In the genomic region with DNA sequence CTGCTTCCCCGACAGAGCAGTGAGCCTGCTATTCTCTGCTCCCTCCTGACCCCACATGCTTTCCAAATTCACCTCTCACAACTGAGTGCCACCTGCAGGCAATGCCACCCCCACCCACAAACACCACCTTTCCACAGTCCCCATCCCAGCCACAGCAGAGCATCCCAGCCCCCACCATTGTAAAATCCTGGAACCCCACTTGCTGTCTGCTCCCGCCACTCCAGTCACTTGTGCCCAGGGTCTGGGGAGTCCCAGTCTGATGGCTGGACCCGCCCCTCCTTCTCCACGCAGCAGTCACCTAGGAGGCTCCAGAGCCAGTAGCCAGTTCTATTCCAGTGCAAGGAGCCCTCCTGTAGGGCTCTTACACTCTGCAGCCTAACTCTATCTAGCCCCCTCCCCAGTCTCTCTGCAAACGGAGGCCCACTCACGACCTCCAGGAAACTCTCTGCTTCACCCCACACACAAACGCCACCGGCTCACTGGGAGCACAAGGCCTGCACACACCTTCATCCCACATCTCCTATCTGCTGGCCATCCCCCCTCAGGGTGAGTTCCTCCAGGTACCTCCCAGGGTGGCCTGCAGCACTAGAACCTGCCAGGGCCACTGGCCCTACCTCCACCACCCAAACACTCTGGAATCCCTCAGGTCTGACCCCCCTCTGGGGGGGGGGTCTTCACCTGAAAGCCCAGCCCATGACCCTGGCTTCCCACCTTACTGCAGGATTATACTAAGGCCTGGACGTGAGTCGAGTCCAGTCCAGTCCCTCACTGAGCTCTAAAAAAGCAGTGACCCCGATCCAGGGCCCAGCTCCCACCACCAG, we compare ENCODE assay signal across 8 cellular contexts. TPM values are rescaled to one million over a fixed set of nuclear protein-coding genes. Genes with fewer than 3 reads are reported as not detected.
A peak's percentile ranks its signal among the peaks of the same experiment; 100 is the strongest.
DNase-seq lines count a peak whose midpoint lies in the region; ATAC-seq and TF ChIP-seq lines count a peak whose summit lies in the region.

No MANE protein-coding gene starts in this region.

- no peak overlapping the region for H2BK12ac ChIP-seq in trophoblast cell (ENCODE audit: low read length)

- peaks cover 56% of the 10 kb centered on the region for H3K4me1 ChIP-seq in DND-41 (ENCODE audit: insufficient read depth, low read length)
- H3K4me1 ChIP-seq in PC-9 (replicated peaks; ENCODE audit: insufficient read depth): peaks cover 49% of the 10 kb centered on the region
- peaks cover 48 to 86% (median 57%) of the 10 kb centered on the region in 3 donors for H3K4me1 ChIP-seq in esophagus squamous epithelium
- peaks cover 38 to 51% of the 10 kb centered on the region in 2 experiments for H3K4me1 ChIP-seq in trophoblast cell (ENCODE audit: control insufficient read depth in 1 of 2, insufficient read depth in 2 of 2, low read length in 2 of 2)

- H3K23ac ChIP-seq in trophoblast cell (ENCODE audit: low read length): no peak overlapping the region

- DNase-seq in DND-41 (peak; percentile 4), PC-9 (no peak), esophagus squamous epithelium (lab: John Stamatoyannopoulos, UW) (no peak), trophoblast cell (peak in 1 of 2 donors; percentile 18), NCI-H1436 treated with DMSO at 0.1 percent for 48 hours (lab: John Stamatoyannopoulos, UW) (no peak), ecto neural progenitor cell (ENCODE audit: low spot score) (no peak)

- H4K8ac ChIP-seq in trophoblast cell (ENCODE audit: low read depth, low read length): no peak overlapping the region

- H4K91ac ChIP-seq in trophoblast cell (ENCODE audit: low read depth, low read length): no peak overlapping the region

- no peak overlapping the region for H4K12ac ChIP-seq in trophoblast cell (ENCODE audit: low read depth, low read length)

- ATAC-seq in DND-41 (ENCODE audit: insufficient read depth, low read depth): no peak
- no peak for ATAC-seq in GM21447 (IDR thresholded peaks at IDR 0.05; ENCODE audit: unreplicated experiment)
- no peak for ATAC-seq in GM18867 (IDR thresholded peaks at IDR 0.05; ENCODE audit: unreplicated experiment)

- intact Hi-C loops in PC-9 (cut with micrococcal nuclease; ENCODE audit: unreplicated experiment): loop anchor here (5.0 kb wide), 1 partner anchor 86 kb away; no protein-coding TSS in a partner anchor
- intact Hi-C loops in esophagus squamous epithelium (cut with DNase I): no loop called here

- H3K4me3 ChIP-seq in DND-41 (ENCODE audit: low read depth in 1 of 2, low read length in 2 of 2) (peak overlapping the region; percentile 82 to 91), PC-9 (peak overlapping the region; percentile 96), esophagus squamous epithelium (peak overlapping the region; percentile 63 to 92 (median 78)), trophoblast cell (ENCODE audit: low read depth, low read length) (peak overlapping the region; percentile 85)

- H2AK5ac ChIP-seq in trophoblast cell (ENCODE audit: low read length): peak overlapping the region; percentile 84

- BruUV-seq in PC-9 (replicated peaks; lab: Mats Ljungman, UMichigan): no TSS peak

- peaks cover 37% of the 10 kb centered on the region for H3K79me1 ChIP-seq in trophoblast cell (ENCODE audit: low read length)

- TF ChIP-seq POLR2A in esophagus squamous epithelium (IDR thresholded peaks at IDR 0.05): no peak

- peak overlapping the region; percentile 2 for H3K18ac ChIP-seq in trophoblast cell (ENCODE audit: low read length)

- H4K20me1 ChIP-seq in DND-41 (ENCODE audit: insufficient read depth, low read length) (peaks cover 56% of the 10 kb centered on the region), PC-9 (ENCODE audit: insufficient read depth) (no peaks in the 10 kb centered on the region; the same call in 1 of the 2 replicates)

- H3K79me2 ChIP-seq in DND-41 (ENCODE audit: insufficient read depth, low read length) (peaks cover 90% of the 10 kb centered on the region), PC-9 (ENCODE audit: low read depth) (peaks cover 60% of the 10 kb centered on the region), trophoblast cell (ENCODE audit: control insufficient read depth, insufficient read depth, low read length, poor library complexity) (peaks cover 37% of the 10 kb centered on the region)

- H3K27ac ChIP-seq in DND-41 (ENCODE audit: low read length): peak overlapping the region; percentile 98
- H3K27ac ChIP-seq in PC-9: no peak overlapping the region
- peak overlapping the region; percentile 96 to 98 (median 98) for H3K27ac ChIP-seq in esophagus squamous epithelium
- H3K27ac ChIP-seq in trophoblast cell (ENCODE audit: low read depth, low read length): no peak overlapping the region

- H3K14ac ChIP-seq in trophoblast cell (ENCODE audit: low read length): peak overlapping the region; percentile 95

- CTCF ChIA-PET in PC-9 (lab: Charles Lee): no interaction called here

- H3K4me2 ChIP-seq in DND-41 (ENCODE audit: insufficient read depth, low read length) (peak overlapping the region; percentile 97), PC-9 (peak overlapping the region; percentile 87), trophoblast cell (ENCODE audit: low read length) (peak overlapping the region; percentile 77)

- no peaks in the 10 kb centered on the region for H3K27me3 ChIP-seq in DND-41 (ENCODE audit: insufficient read depth, low read length, poor library complexity)
- no peaks in the 10 kb centered on the region for H3K27me3 ChIP-seq in PC-9 (ENCODE audit: insufficient read depth, low read depth)
- no peaks in the 10 kb centered on the region for H3K27me3 ChIP-seq in esophagus squamous epithelium
- no peaks in the 10 kb centered on the region for H3K27me3 ChIP-seq in trophoblast cell (ENCODE audit: insufficient read depth, low read length)

- H2AFZ ChIP-seq in DND-41 (ENCODE audit: low read depth, low read length) (no peak overlapping the region), PC-9 (no peak overlapping the region), trophoblast cell (ENCODE audit: insufficient read depth, low read length, poor library complexity) (no peak overlapping the region)

- H3K36me3 ChIP-seq in DND-41 (ENCODE audit: insufficient read depth, low read length) (peaks cover 62% of the 10 kb centered on the region), PC-9 (ENCODE audit: low read depth) (no peaks in the 10 kb centered on the region), esophagus squamous epithelium (peaks cover 10 to 29% (median 10%) of the 10 kb centered on the region in 3 donors), trophoblast cell (ENCODE audit: control insufficient read depth in 1 of 2, insufficient read depth in 2 of 2, low read length in 2 of 2) (peaks cover 22 to 27% of the 10 kb centered on the region in 2 experiments)

- H3K9me3 ChIP-seq in DND-41 (ENCODE audit: insufficient read depth, low read length, severe bottlenecking) (no peaks in the 10 kb centered on the region), PC-9 (ENCODE audit: insufficient read depth, low read depth) (no peaks in the 10 kb centered on the region), esophagus squamous epithelium (no peaks in the 10 kb centered on the region), trophoblast cell (ENCODE audit: insufficient read depth, low read depth, low read length) (no peaks in the 10 kb centered on the region)

- H3K9me2 ChIP-seq in PC-9 (ENCODE audit: insufficient read depth): no peaks in the 10 kb centered on the region

- 13 to 34% methylated on average over 3 to 6 of the region's 11 CpGs for WGBS in esophagus squamous epithelium, 2 donors
- no CpG with 5 or more reads among the region's 11 CpGs for WGBS in trophoblast cell (ENCODE audit: extremely low coverage, insufficient coverage, insufficient read length)

- peak overlapping the region; percentile 99 for H3K9ac ChIP-seq in DND-41 (ENCODE audit: low read depth, low read length)
- peak overlapping the region; percentile 76 for H3K9ac ChIP-seq in trophoblast cell (ENCODE audit: low read length)

- no peak for TF ChIP-seq CTCF in DND-41 (IDR thresholded peaks at IDR 0.05; ENCODE audit: borderline replicate concordance, extremely low read depth, low read length, poor library complexity, severe bottlenecking)
- TF ChIP-seq CTCF in PC-9 (conservative IDR thresholded peaks at IDR 0.05): no peak
- TF ChIP-seq CTCF in esophagus squamous epithelium (IDR thresholded peaks at IDR 0.05): no peak

- H3F3A ChIP-seq in PC-9 (ENCODE audit: insufficient read depth, low read depth): peaks cover 15% of the 10 kb centered on the region

- H3K4ac ChIP-seq in trophoblast cell (ENCODE audit: low read depth, low read length): peak overlapping the region; percentile 54

- no peak overlapping the region for H2BK5ac ChIP-seq in trophoblast cell (ENCODE audit: low read depth, low read length, poor library complexity)

- POLR2A ChIA-PET in PC-9 (lab: Charles Lee; ENCODE audit: unreplicated experiment): no interaction called here

- no peak overlapping the region for H2BK120ac ChIP-seq in trophoblast cell (ENCODE audit: insufficient read depth, low read length, poor library complexity)

RNA-seq across cellular contexts. Expression of a gene that starts 1.4 kb away (rescaled TPM):
- total RNA-seq in PC-9 (2021) (10.3 and 13.9 TPM in 2 replicates), esophagus squamous epithelium (1 to 10 TPM; 5.7 to 8.5 (median 6.4) TPM)
- 10.4 and 11.5 TPM in 2 replicates for polyA plus RNA-seq in trophoblast cell (2013)

RNA-seq across cellular contexts. Expression of a gene that starts 1.4 kb away (rescaled TPM):
- total RNA-seq in PC-9 (2021): 20.9 and 23.5 TPM in 2 replicates
- 10 to 100 TPM in 2 of 4 donors, 1 to 10 TPM in 2; 9.4 to 18.2 (median 11.4) TPM for total RNA-seq in esophagus squamous epithelium
- polyA plus RNA-seq in trophoblast cell (2013): 10.8 and 11.6 TPM in 2 replicates

Comparison
In these comparisons a context has a peak if more than half of its experiments do, and no peak if none do; other contexts are left out.
1. H3K27ac ChIP-seq: peak in DND-41 (single experiment) and esophagus squamous epithelium (4 of 4); none in PC-9 (single experiment) and trophoblast cell (single experiment).
2. Peak in every context shown above with its lines, with median percentiles within 50 percentile points of each other: H3K4me2 ChIP-seq and H3K4me3 ChIP-seq.